ENCODE assay signal across 10 cellular contexts in the genomic region with DNA sequence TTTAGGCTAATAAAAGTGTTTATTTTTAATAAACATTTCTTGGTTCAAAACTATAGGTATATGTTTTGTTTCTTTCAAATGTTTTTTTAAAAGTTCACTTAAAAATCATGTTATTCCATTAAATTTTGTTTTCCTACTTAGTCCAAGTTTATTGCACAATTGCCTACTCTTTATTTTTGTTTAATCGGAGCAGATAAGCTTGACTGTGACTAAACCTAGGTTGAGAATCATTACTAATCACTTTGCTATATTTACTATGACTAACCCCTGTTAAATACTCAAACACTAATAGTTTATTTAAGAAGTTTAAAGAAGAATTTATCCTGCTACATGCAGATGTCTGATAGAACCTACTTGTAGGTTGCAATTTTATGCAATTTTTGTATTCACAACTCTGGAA. TPM values are rescaled to one million over a fixed set of nuclear protein-coding genes. Genes with fewer than 3 reads are reported as not detected.
DNase-seq lines count a peak whose midpoint lies in the region; FAIRE-seq lines count a peak whose summit lies in the region.
"Had no signal": no experiment of that assay in that cellular context is flagged by ENCODE, and none has a peak within 500 bp of the region (broad histone marks: within the 10 kb centered on the region; RNA-seq: fewer than 3 reads in every experiment).

No MANE protein-coding gene starts in this region.

- H3K27ac ChIP-seq in small intestine (ENCODE audit: low read depth in 1 of 2, low read length in 1 of 2): no peak overlapping the region

- DNase-seq in HCEC 1CT: peak; percentile 84
- DNase-seq in amniotic epithelial cell (ENCODE audit: low read depth): peak; percentile 77
- DNase-seq in frontal cortex (ENCODE audit: low spot score in 2 of 2): no peak
- DNase-seq in small intestine: no peak
- DNase-seq in effector CD4-positive, alpha-beta T cell: no peak
- no peak for DNase-seq in NCI-H446 (lab: John Stamatoyannopoulos, UW)
- no peak for DNase-seq in C1 segment of cervical spinal cord (lab: John Stamatoyannopoulos, UW)
- DNase-seq: Caco-2, Kasumi-1, substantia nigra had no signal

- no peaks in the 10 kb centered on the region for H3K9me3 ChIP-seq in small intestine (ENCODE audit: control insufficient read depth, low read depth)
- H3K9me3 ChIP-seq: Caco-2 had no signal

- no peak overlapping the region for H3K4me3 ChIP-seq in small intestine (ENCODE audit: low read depth in 1 of 2, low read length in 2 of 2)

- H3K27me3 ChIP-seq in small intestine (ENCODE audit: control insufficient read depth in 2 of 2, insufficient read depth in 2 of 2, low read length in 2 of 2): no peaks in the 10 kb centered on the region

- H3K36me3 ChIP-seq in small intestine (ENCODE audit: control insufficient read depth in 2 of 2, insufficient read depth in 2 of 2, low read length in 2 of 2): no peaks in the 10 kb centered on the region

- FAIRE-seq in frontal cortex (lab: Jason Lieb, UNC) (peak; percentile 81), small intestine (lab: Jason Lieb, UNC) (peak; percentile 81)

- peaks cover 0 to 3% of the 10 kb centered on the region in 2 donors for H3K4me1 ChIP-seq in small intestine (ENCODE audit: control insufficient read depth in 2 of 2, insufficient read depth in 1 of 2, low read depth in 1 of 2, low read length in 1 of 2)
- H3K4me1 ChIP-seq: Caco-2 had no signal

- WGBS in small intestine, 3 donors: 21 to 55% (median 41%) methylated on average over 1 of the region's 1 CpG

RNA-seq across cellular contexts. Expression of a gene that starts 18.8 kb away (rescaled TPM):
- total RNA-seq in frontal cortex: 32.2 TPM
- polyA plus RNA-seq in small intestine: 10 to 100 TPM; 12.4 to 22.6 (median 13.9) TPM

Comparison
In these comparisons a context has a peak if more than half of its experiments do, and no peak if none do; other contexts are left out.
1. DNase-seq: peak in HCEC 1CT (single experiment) and amniotic epithelial cell (single experiment); none in frontal cortex (0 of 2), small intestine (single experiment), effector CD4-positive, alpha-beta T cell (single experiment), NCI-H446 (0 of 2) and C1 segment of cervical spinal cord (0 of 14).